ENCODE assay signal across 1 cellular context in the genomic region with DNA sequence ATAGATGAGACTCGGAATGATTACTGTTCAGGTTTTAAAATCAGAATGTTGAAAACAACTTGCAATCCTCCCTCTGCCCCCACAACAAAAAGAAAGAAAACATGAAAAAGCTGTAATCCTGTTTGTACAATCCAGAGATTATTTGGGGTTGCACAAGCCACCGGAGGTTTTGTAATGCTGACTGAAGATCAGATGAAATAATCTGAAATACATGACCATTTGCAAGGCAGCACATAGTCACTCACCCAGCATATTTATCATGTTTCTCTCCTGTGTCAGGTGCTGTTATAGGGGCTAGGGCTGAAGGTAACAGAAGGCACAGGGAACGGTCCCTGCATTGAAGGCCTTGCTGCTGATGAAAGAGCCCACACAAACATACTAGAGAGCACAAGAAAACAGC.
A peak's percentile ranks its signal among the peaks of the same experiment; 100 is the strongest.
TF ChIP-seq lines count a peak whose summit lies in the region.

No MANE protein-coding gene starts in this region.

TF ChIP-seq in HepG2, 621 proteins besides CTCF, POLR2A, EP300 and RAD21:
- TF ChIP-seq, protein P1, sequence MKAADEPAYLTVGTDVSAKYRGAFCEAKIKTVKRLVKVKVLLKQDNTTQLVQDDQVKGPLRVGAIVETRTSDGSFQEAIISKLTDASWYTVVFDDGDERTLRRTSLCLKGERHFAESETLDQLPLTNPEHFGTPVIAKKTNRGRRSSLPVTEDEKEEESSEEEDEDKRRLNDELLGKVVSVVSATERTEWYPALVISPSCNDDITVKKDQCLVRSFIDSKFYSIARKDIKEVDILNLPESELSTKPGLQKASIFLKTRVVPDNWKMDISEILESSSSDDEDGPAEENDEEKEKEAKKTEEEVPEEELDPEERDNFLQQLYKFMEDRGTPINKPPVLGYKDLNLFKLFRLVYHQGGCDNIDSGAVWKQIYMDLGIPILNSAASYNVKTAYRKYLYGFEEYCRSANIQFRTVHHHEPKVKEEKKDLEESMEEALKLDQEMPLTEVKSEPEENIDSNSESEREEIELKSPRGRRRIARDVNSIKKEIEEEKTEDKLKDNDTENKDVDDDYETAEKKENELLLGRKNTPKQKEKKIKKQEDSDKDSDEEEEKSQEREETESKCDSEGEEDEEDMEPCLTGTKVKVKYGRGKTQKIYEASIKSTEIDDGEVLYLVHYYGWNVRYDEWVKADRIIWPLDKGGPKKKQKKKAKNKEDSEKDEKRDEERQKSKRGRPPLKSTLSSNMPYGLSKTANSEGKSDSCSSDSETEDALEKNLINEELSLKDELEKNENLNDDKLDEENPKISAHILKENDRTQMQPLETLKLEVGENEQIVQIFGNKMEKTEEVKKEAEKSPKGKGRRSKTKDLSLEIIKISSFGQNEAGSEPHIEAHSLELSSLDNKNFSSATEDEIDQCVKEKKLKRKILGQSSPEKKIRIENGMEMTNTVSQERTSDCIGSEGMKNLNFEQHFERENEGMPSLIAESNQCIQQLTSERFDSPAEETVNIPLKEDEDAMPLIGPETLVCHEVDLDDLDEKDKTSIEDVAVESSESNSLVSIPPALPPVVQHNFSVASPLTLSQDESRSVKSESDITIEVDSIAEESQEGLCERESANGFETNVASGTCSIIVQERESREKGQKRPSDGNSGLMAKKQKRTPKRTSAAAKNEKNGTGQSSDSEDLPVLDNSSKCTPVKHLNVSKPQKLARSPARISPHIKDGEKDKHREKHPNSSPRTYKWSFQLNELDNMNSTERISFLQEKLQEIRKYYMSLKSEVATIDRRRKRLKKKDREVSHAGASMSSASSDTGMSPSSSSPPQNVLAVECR (CRISPR knock-in tag; IDR thresholded peaks at IDR 0.05; ENCODE audit: borderline replicate concordance), result no peak
- TF ChIP-seq, protein P2, sequence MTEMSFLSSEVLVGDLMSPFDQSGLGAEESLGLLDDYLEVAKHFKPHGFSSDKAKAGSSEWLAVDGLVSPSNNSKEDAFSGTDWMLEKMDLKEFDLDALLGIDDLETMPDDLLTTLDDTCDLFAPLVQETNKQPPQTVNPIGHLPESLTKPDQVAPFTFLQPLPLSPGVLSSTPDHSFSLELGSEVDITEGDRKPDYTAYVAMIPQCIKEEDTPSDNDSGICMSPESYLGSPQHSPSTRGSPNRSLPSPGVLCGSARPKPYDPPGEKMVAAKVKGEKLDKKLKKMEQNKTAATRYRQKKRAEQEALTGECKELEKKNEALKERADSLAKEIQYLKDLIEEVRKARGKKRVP (CRISPR knock-in tag; IDR thresholded peaks at IDR 0.05), result peak in 1 of 2 experiments; percentile 35; a peak in 1 of 4 replicates
